In genomic region chr10:15209827-15210509, GRCh38 we compare ENCODE assay signal across 1 cellular context.
A peak's percentile ranks its signal among the peaks of the same experiment; 100 is the strongest.
TF ChIP-seq lines count a peak whose summit lies in the region.

No MANE protein-coding gene starts in this region.

TF ChIP-seq in GM12878, 131 proteins besides CTCF, POLR2A, EP300 and RAD21 (continued from another document):
- TF ChIP-seq REST (IDR thresholded peaks at IDR 0.05; ENCODE audit: low read depth, low read length) (no peak), SPI1 (IDR thresholded peaks at IDR 0.05; ENCODE audit: borderline replicate concordance, insufficient read depth, low read depth, low read length) (no peak), POLR2AphosphoS5 (IDR thresholded peaks at IDR 0.05; ENCODE audit: low read length) (no peak), ZNF592 (IDR thresholded peaks at IDR 0.05) (no peak), ESRRA (IDR thresholded peaks at IDR 0.05; ENCODE audit: low read length) (no peak), ASH2L (IDR thresholded peaks at IDR 0.05; ENCODE audit: borderline replicate concordance, low read depth) (no peak), PAX5 (IDR thresholded peaks at IDR 0.05; ENCODE audit: borderline replicate concordance, low read depth, low read length) (peak; percentile 40; the same call in 1 of the 2 replicates), IRF5 (IDR thresholded peaks at IDR 0.05; ENCODE audit: borderline replicate concordance) (no peak), CBX3 (IDR thresholded peaks at IDR 0.05; ENCODE audit: borderline replicate concordance, low read depth) (no peak), IKZF1 (conservative IDR thresholded peaks at IDR 0.05) (no peak), SMC3 (IDR thresholded peaks at IDR 0.05; ENCODE audit: borderline replicate concordance, low read length) (peak; percentile 73; the same call in 1 of the 2 replicates), NFXL1 (IDR thresholded peaks at IDR 0.05; ENCODE audit: borderline replicate concordance) (no peak), MTA2 (IDR thresholded peaks at IDR 0.05; ENCODE audit: low read depth) (no peak), BACH1 (IDR thresholded peaks at IDR 0.05; ENCODE audit: borderline replicate concordance) (no peak), ZBTB11 (CRISPR knock-in tag; IDR thresholded peaks at IDR 0.05) (no peak), MEF2B (IDR thresholded peaks at IDR 0.05; ENCODE audit: partially characterized antibody, poor library complexity, severe bottlenecking) (no peak), NR2C2 (IDR thresholded peaks at IDR 0.05; ENCODE audit: borderline replicate concordance, control insufficient read depth, insufficient read length, low read depth) (no peak), FOS (IDR thresholded peaks at IDR 0.05; ENCODE audit: borderline replicate concordance, extremely low read depth, insufficient read length) (no peak)
